Comparison of ENCODE assay signal across 12 cellular contexts in the genomic region with DNA sequence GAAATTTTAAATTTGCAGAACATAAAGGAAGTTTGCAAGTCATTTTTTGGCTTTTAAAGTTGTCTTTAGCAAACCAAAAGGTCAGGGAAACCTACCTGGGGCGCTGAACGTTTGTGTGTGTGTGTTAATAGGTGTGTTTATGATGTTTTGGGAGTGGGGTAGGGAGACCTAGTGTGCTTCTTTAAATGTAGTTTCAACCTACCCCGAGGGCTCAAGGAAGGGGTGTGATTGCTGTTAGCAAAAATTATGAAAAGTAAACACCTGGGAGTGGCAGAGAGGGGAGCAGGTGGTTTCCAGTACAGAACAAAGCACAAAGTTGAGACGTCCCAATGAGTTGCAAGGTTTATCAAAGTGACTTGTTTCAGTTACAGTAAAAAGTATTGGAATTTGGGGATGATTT.
"Had no signal": no experiment of that assay in that cellular context is flagged by ENCODE, and none has a peak within 500 bp of the region (broad histone marks: within the 10 kb centered on the region; RNA-seq: fewer than 3 reads in every experiment).

No MANE protein-coding gene starts in this region.

- H3K36me3 ChIP-seq: breast epithelium, upper lobe of left lung had no signal

- H3K9me3 ChIP-seq: breast epithelium, upper lobe of left lung had no signal

- H3K27ac Mint-ChIP-seq: activated naive CD8-positive, alpha-beta T cell treated with anti-CD3 and anti-CD28 coated beads, Interleukin-2, amount 50 U/mL, for 24 hours; stimulated activated naive CD8-positive, alpha-beta T cell treated with anti-CD3 and anti-CD28 coated beads, Interleukin-15, Interleukin-2, amounts not matched to agents 100 ng/mL and 50 ng/mL, for 24 hours had no signal

- ATAC-seq: activated naive CD8-positive, alpha-beta T cell treated with anti-CD3 and anti-CD28 coated beads, Interleukin-2, amount 50 U/mL, for 24 hours; sciatic nerve had no signal

- DNase-seq: activated CD4-positive, alpha-beta T cell treated with anti-CD3 and anti-CD28 coated beads, Interleukin-2, amount 50 U/mL, for 4 hours; activated CD4-positive, CD25-positive, alpha-beta regulatory T cell treated with anti-CD3 and anti-CD28 coated beads, Interleukin-2, amount 50 U/mL, for 72 hours; activated naive CD4-positive, alpha-beta T cell; activated naive CD8-positive, alpha-beta T cell treated with anti-CD3 and anti-CD28 coated beads, Interleukin-2, amount 50 U/mL, for 24 hours; activated T-cell treated with anti-CD3 and anti-CD28 coated beads for 4 hours; aorta; cerebellar nuclear complex; hypothalamus; upper lobe of left lung had no signal

- H3K27me3 ChIP-seq: breast epithelium, upper lobe of left lung had no signal

- H3K4me3 ChIP-seq: breast epithelium, upper lobe of left lung had no signal

- H3K4me3 Mint-ChIP-seq: activated naive CD8-positive, alpha-beta T cell treated with anti-CD3 and anti-CD28 coated beads, Interleukin-2, amount 50 U/mL, for 24 hours; stimulated activated naive CD8-positive, alpha-beta T cell treated with anti-CD3 and anti-CD28 coated beads, Interleukin-15, Interleukin-2, amounts not matched to agents 100 ng/mL and 50 ng/mL, for 24 hours had no signal

- H3K27me3 Mint-ChIP-seq: activated naive CD8-positive, alpha-beta T cell treated with anti-CD3 and anti-CD28 coated beads, Interleukin-2, amount 50 U/mL, for 24 hours; stimulated activated naive CD8-positive, alpha-beta T cell treated with anti-CD3 and anti-CD28 coated beads, Interleukin-15, Interleukin-2, amounts not matched to agents 100 ng/mL and 50 ng/mL, for 24 hours had no signal

- H3K27ac ChIP-seq: breast epithelium, upper lobe of left lung had no signal
